18 cellular contexts compared by ENCODE assay signal in genomic region chr11:118885831-118886571, GRCh38. TPM values are rescaled to one million over a fixed set of nuclear protein-coding genes. Genes with fewer than 3 reads are reported as not detected.
DNase-seq lines count a peak whose midpoint lies in the region; ATAC-seq and TF ChIP-seq lines count a peak whose summit lies in the region.
"Had no signal": no experiment of that assay in that cellular context is flagged by ENCODE, and none has a peak within 500 bp of the region (broad histone marks: within the 10 kb centered on the region; RNA-seq: fewer than 3 reads in every experiment).

No MANE protein-coding gene starts in this region.

- H3K9me3 Mint-ChIP-seq in CD8-positive, alpha-beta memory T cell = no peaks in the 10 kb centered on the region
- H3K9me3 Mint-ChIP-seq in naive B cell = peaks cover 0 to 2% (median 0%) of the 10 kb centered on the region in 7 donors

- intact Hi-C loops in ascending aorta (cut with DNase I) (no loop called here), aorta (cut with DNase I) (loop anchor here in 1 of 2 donors (1.0 kb wide), 1 partner anchor 66 kb away; no protein-coding TSS in a partner anchor)

- no peaks in the 10 kb centered on the region for H3K27me3 ChIP-seq in BLaER1 treated with 17β-estradiol and CSF1 and Interleukin-3, amounts not matched to agents 10 nM and 100 nM
- H3K27me3 ChIP-seq in CD8-positive, alpha-beta memory T cell (ENCODE audit: insufficient read depth, low read length, poor library complexity, severe bottlenecking) = no peaks in the 10 kb centered on the region
- H3K27me3 ChIP-seq in ascending aorta = no peaks in the 10 kb centered on the region
- H3K27me3 ChIP-seq in aorta (ENCODE audit: control insufficient read depth in 1 of 2, insufficient read depth in 2 of 2, low read length in 1 of 2) = no peaks in the 10 kb centered on the region
- H3K27me3 ChIP-seq: breast epithelium, hepatocyte had no signal

- H3K4me2 ChIP-seq in BLaER1 treated with 17β-estradiol and CSF1 and Interleukin-3, amounts not matched to agents 10 nM and 100 nM = peak overlapping the region in 6 of 11 experiments; percentile 22 to 63 (median 50); a peak in 12 of 22 replicates
- H3K4me2 ChIP-seq: hepatocyte had no signal

- 56% methylated on average over 12 of the region's 12 CpGs for WGBS in aorta, 2 donors

- no peaks in the 10 kb centered on the region for H3K9me3 ChIP-seq in BLaER1 treated with 17β-estradiol and CSF1 and Interleukin-3, amounts not matched to agents 10 nM and 100 nM (replicated peaks in 1 of 11)
- no peaks in the 10 kb centered on the region for H3K9me3 ChIP-seq in CD8-positive, alpha-beta memory T cell (ENCODE audit: low read length)
- no peaks in the 10 kb centered on the region for H3K9me3 ChIP-seq in ascending aorta
- H3K9me3 ChIP-seq in aorta (ENCODE audit: control insufficient read depth, low read length) = no peaks in the 10 kb centered on the region
- H3K9me3 ChIP-seq: breast epithelium had no signal

- H4K20me1 ChIP-seq in BLaER1 treated with 17β-estradiol and CSF1 and Interleukin-3, amounts not matched to agents 10 nM and 100 nM = no peaks in the 10 kb centered on the region; a peak in 1 of 22 replicates

- TF ChIP-seq CTCF in ascending aorta (IDR thresholded peaks at IDR 0.05) = no peak

- peak overlapping the region; percentile 47 to 88 (median 71) for H3K4me3 Mint-ChIP-seq in CD8-positive, alpha-beta memory T cell
- peak overlapping the region; percentile 87 to 99 (median 96) for H3K4me3 Mint-ChIP-seq in naive B cell

- H3K27ac ChIP-seq in BLaER1 treated with 17β-estradiol and CSF1 and Interleukin-3, amounts not matched to agents 10 nM and 100 nM = no peak overlapping the region
- H3K27ac ChIP-seq in CD8-positive, alpha-beta memory T cell (ENCODE audit: low read depth, low read length) = no peak overlapping the region
- peak overlapping the region; percentile 95 to 96 for H3K27ac ChIP-seq in ascending aorta
- peak overlapping the region in 1 of 2 donors; percentile 92 for H3K27ac ChIP-seq in aorta (ENCODE audit: low read depth in 1 of 2, low read length in 2 of 2)
- H3K27ac ChIP-seq: breast epithelium, GM23248, hepatocyte had no signal

- H3K9ac ChIP-seq in BLaER1 treated with 17β-estradiol and CSF1 and Interleukin-3, amounts not matched to agents 10 nM and 100 nM = no peak overlapping the region
- H3K9ac ChIP-seq: GM23248 had no signal

- H3K4me1 ChIP-seq in BLaER1 treated with 17β-estradiol and CSF1 and Interleukin-3, amounts not matched to agents 10 nM and 100 nM = peaks cover 11 to 57% (median 29%) of the 10 kb centered on the region in 10 experiments
- peaks cover 79% of the 10 kb centered on the region for H3K4me1 ChIP-seq in CD8-positive, alpha-beta memory T cell (ENCODE audit: insufficient read depth, low read length)
- peaks cover 20 to 45% of the 10 kb centered on the region in 2 donors for H3K4me1 ChIP-seq in ascending aorta
- peaks cover 2 to 10% of the 10 kb centered on the region in 2 donors for H3K4me1 ChIP-seq in aorta (ENCODE audit: control insufficient read depth in 1 of 2, insufficient read depth in 2 of 2, low read length in 2 of 2)

- CTCF ChIA-PET in CD8-positive, alpha-beta memory T cell (lab: Charles Lee) = interaction anchor here (0.9 to 1.4 kb wide), 2 partner anchors 9 to 16 kb away, joined by 3 to 5 read pairs; no protein-coding TSS in a partner anchor

- no peaks in the 10 kb centered on the region for H3K27me3 Mint-ChIP-seq in CD8-positive, alpha-beta memory T cell
- no peaks in the 10 kb centered on the region for H3K27me3 Mint-ChIP-seq in naive B cell

- H3K36me3 ChIP-seq in BLaER1 treated with 17β-estradiol and CSF1 and Interleukin-3, amounts not matched to agents 10 nM and 100 nM = no peaks in the 10 kb centered on the region
- no peaks in the 10 kb centered on the region for H3K36me3 ChIP-seq in CD8-positive, alpha-beta memory T cell (ENCODE audit: insufficient read depth, low read length)
- H3K36me3 ChIP-seq in ascending aorta (no peaks in the 10 kb centered on the region), aorta (ENCODE audit: control insufficient read depth in 1 of 2, insufficient read depth in 2 of 2, low read length in 1 of 2) (no peaks in the 10 kb centered on the region)
- H3K36me3 ChIP-seq: breast epithelium had no signal

- peaks cover 0 to 6% (median 4%) of the 10 kb centered on the region in 3 donors for H3K36me3 Mint-ChIP-seq in CD8-positive, alpha-beta memory T cell
- H3K36me3 Mint-ChIP-seq in naive B cell = peaks cover 37 to 46% of the 10 kb centered on the region in 2 donors

- ATAC-seq in naive B cell (ENCODE audit: low read depth in 2 of 2) (no peak), aorta (ENCODE audit: low FRiP score) (no peak)
- ATAC-seq: PC-3 had no signal

- H3K27ac Mint-ChIP-seq in CD8-positive, alpha-beta memory T cell = peak overlapping the region in 6 of 8 donors; percentile 13 to 84 (median 56)
- peak overlapping the region; percentile 98 to 100 (median 100) for H3K27ac Mint-ChIP-seq in naive B cell

- H3K4me3 ChIP-seq in BLaER1 treated with 17β-estradiol and CSF1 and Interleukin-3, amounts not matched to agents 10 nM and 100 nM = no peak overlapping the region
- no peak overlapping the region for H3K4me3 ChIP-seq in CD8-positive, alpha-beta memory T cell (ENCODE audit: low read length)
- H3K4me3 ChIP-seq in ascending aorta (peak overlapping the region in 1 of 2 donors; percentile 62), aorta (ENCODE audit: low read length in 2 of 2) (no peak overlapping the region)
- H3K4me3 ChIP-seq: GM23248, hepatocyte had no signal

- DNase-seq in CD8-positive, alpha-beta memory T cell = peak in 1 of 5 donors; percentile 7
- DNase-seq in ascending aorta (ENCODE audit: low spot score in 2 of 2) (no peak), naive B cell (no peak), aorta (no peak), iPS-NIHi7 (ENCODE audit: extremely low spot score) (no peak), SKM-1 (lab: John Stamatoyannopoulos, UW; ENCODE audit: unreplicated experiment) (no peak), NCI-H748 treated with DMSO at 0.1 percent for 48 hours (lab: John Stamatoyannopoulos, UW) (no peak)
- DNase-seq: activated gamma-delta T cell treated with Interleukin-2 at 50 U/mL for 16 hours; DMS79; GM23248; NCI-H1694 treated with DMSO at 0.1 percent for 48 hours; NCI-H446 treated with DMSO at 0.1 percent for 48 hours; PC-3; stimulated activated CD4-positive, alpha-beta T cell treated with anti-CD3 and anti-CD28 coated beads, Interleukin-15, amount 100 ng/mL, for 24 hours had no signal

- POLR2A ChIA-PET in CD8-positive, alpha-beta memory T cell (lab: Charles Lee) = interaction anchor here (0.7 to 1.6 kb wide), 2 partner anchors 9 to 13 kb away, joined by 3 to 4 read pairs; no protein-coding TSS in a partner anchor

- peaks cover 59 to 82% (median 64%) of the 10 kb centered on the region in 3 donors for H3K4me1 Mint-ChIP-seq in CD8-positive, alpha-beta memory T cell
- peaks cover 78 to 89% (median 84%) of the 10 kb centered on the region in 3 donors for H3K4me1 Mint-ChIP-seq in naive B cell

RNA-seq across cellular contexts. Expression of gene CXCR5, which starts 2.3 kb away (rescaled TPM):
- 1 to 10 TPM; 5.8 to 6.3 TPM for total RNA-seq in CD8-positive, alpha-beta memory T cell
- 4.5 TPM for polyA plus RNA-seq in CD8-positive, alpha-beta memory T cell
- total RNA-seq in ascending aorta = not detected
- 100 to 1,000 TPM; 101 to 157 (median 116) TPM for polyA plus RNA-seq in naive B cell (ENCODE audit: low read depth in 6 of 6)
- total RNA-seq in aorta = under 1 TPM; 0.06 to 0.27 TPM
- under 1 TPM; 0.13 to 0.69 TPM for polyA plus RNA-seq in aorta
- total RNA-seq: breast epithelium, GM23248, hepatocyte, myocyte, PC-3 had no signal
- polyA plus RNA-seq: GM23248 had no signal

RNA-seq across cellular contexts. Expression of gene BCL9L, which starts 39.7 kb away (rescaled TPM):
- total RNA-seq in CD8-positive, alpha-beta memory T cell = 10 to 100 TPM; 39.6 to 42.8 TPM
- 9.1 TPM for polyA plus RNA-seq in CD8-positive, alpha-beta memory T cell
- total RNA-seq in ascending aorta (46.5 TPM), aorta (10 to 100 TPM; 73.5 to 92.9 TPM)
- polyA plus RNA-seq in naive B cell (ENCODE audit: low read depth in 6 of 6) (1 to 10 TPM in 2 of 6 donors, under 1 TPM in 3, not detected in 1; 0.50 to 3.2 (median 0.75) TPM), aorta (10 to 100 TPM; 12.5 to 21.1 TPM)

Comparison
In these comparisons a context has a peak if more than half of its experiments do, and no peak if none do; other contexts are left out.
1. H3K27ac ChIP-seq: peak in ascending aorta (2 of 2); none in BLaER1 treated with 17β-estradiol and CSF1 and Interleukin-3, amounts not matched to agents 10 nM and 100 nM (0 of 11) and CD8-positive, alpha-beta memory T cell (single experiment).